17 cellular contexts compared by ENCODE assay signal in the genomic region with DNA sequence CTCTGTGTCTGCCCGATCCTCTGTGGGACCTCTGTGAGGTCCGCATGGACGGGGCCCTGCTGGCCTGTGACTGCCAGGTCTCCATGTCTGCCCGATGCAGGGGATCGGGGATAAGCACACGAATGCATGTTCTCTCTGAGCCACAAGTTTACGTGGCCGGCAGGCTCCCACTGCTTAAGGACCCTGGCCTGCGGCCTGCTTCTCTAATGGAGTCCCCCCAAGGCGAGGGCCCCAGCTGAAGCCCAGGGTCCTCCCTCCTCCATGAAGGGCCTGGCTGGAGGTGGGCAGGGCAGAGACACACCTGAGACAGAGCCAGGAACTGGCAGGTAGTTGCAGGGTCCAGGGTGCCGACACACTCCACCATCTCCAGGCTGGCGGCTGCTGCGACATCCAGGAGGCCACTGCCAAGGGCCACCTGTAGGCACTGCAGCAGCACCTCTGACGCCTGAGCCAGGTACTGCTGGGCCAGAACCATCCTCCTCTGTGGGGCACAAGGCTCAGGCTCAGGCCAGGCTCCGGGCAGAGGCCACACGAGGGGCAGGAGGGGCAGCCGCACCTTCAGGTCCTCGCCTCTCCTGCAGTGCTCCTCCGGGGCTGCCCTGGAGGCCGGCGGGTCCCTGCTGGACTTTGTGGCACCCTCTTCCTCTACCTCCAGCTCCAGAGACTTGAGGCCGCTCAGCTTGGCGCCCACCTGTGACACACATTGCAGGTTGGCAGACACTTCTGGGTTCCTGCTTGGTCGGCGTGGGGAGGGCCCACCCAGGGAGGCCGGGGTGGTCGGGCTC.
"Had no signal": no experiment of that assay in that cellular context is flagged by ENCODE, and none has a peak within 500 bp of the region (broad histone marks: within the 10 kb centered on the region; RNA-seq: fewer than 3 reads in every experiment).

No MANE protein-coding gene starts in this region.

- H3K36me3 Mint-ChIP-seq: brain had no signal

- H3K27me3 ChIP-seq: pancreas, SJCRH30 had no signal

- H3K4me1 ChIP-seq: pancreas, SJCRH30 had no signal

- H3K27ac Mint-ChIP-seq: activated CD4-positive, alpha-beta T cell treated with anti-CD3 and anti-CD28 coated beads for 36 hours; activated CD8-positive, alpha-beta T cell treated with anti-CD3 and anti-CD28 coated beads, Interleukin-2, amount 10 ng/mL, durations not matched to agents 7 days and 5 days; activated T-helper 2 cell treated with anti-CD3 and anti-CD28 coated beads, Interferon-gamma antibody, Interleukin-2, Interleukin-4, amounts not matched to agents 10 μg/mL and 5 μg/mL and 100 μg/mL, durations not matched to agents 14 hours and 24 hours and 36 hours; brain had no signal

- DNase-seq: activated CD4-positive, alpha-beta T cell treated with anti-CD3 and anti-CD28 coated beads for 36 hours; activated CD8-positive, alpha-beta T cell treated with anti-CD3 and anti-CD28 coated beads, Interleukin-2, amount 10 ng/mL, durations not matched to agents 7 days and 5 days; activated naive CD4-positive, alpha-beta T cell treated with anti-CD3 and anti-CD28 coated beads, Interleukin-2, amount 50 U/mL, for 16 hours; amniotic stem cell; cerebellar nuclear complex; immature natural killer cell; left ventricle myocardium inferior; mesendoderm; retina; SJCRH30; T-helper 9 cell had no signal

- H3K36me3 ChIP-seq: left ventricle myocardium inferior, pancreas, SJCRH30, tibial artery had no signal

- ATAC-seq: activated CD4-positive, alpha-beta T cell treated with anti-CD3 and anti-CD28 coated beads for 36 hours; activated CD8-positive, alpha-beta T cell treated with anti-CD3 and anti-CD28 coated beads, Interleukin-2, amount 10 ng/mL, durations not matched to agents 7 days and 5 days; esophagus mucosa had no signal

- H3K4me3 Mint-ChIP-seq: activated CD4-positive, alpha-beta T cell treated with anti-CD3 and anti-CD28 coated beads for 36 hours; activated CD8-positive, alpha-beta T cell treated with anti-CD3 and anti-CD28 coated beads, Interleukin-2, amount 10 ng/mL, durations not matched to agents 7 days and 5 days had no signal

- H3K9me3 ChIP-seq: pancreas had no signal

- H3K27ac ChIP-seq: dorsolateral prefrontal cortex, left ventricle myocardium inferior, pancreas, SJCRH30, tibial artery had no signal

- H3K4me3 ChIP-seq: left ventricle myocardium inferior, pancreas, SJCRH30, tibial artery had no signal
